19 cellular contexts compared by ENCODE assay signal in genomic region chr17:49278076-49278475, GRCh38. TPM values are rescaled to one million over a fixed set of nuclear protein-coding genes. Genes with fewer than 3 reads are reported as not detected.
"Had no signal": no experiment of that assay in that cellular context is flagged by ENCODE, and none has a peak within 500 bp of the region (broad histone marks: within the 10 kb centered on the region; RNA-seq: fewer than 3 reads in every experiment).

No MANE protein-coding gene starts in this region.

- ATAC-seq: activated CD4-positive, CD25-positive, alpha-beta regulatory T cell treated with anti-CD3 and anti-CD28 coated beads, Interleukin-2, amount 50 U/mL, for 24 hours; activated CD8-positive, alpha-beta T cell treated with anti-CD3 and anti-CD28 coated beads for 36 hours; activated T-cell treated with anti-CD3 and anti-CD28 coated beads, Interleukin-2, amount 50 U/mL, for 72 hours had no signal

- H3K9me3 Mint-ChIP-seq: activated CD8-positive, alpha-beta T cell treated with anti-CD3 and anti-CD28 coated beads for 36 hours; activated naive CD4-positive, alpha-beta T cell treated with anti-CD3 and anti-CD28 coated beads, Interleukin-2, amount 10 ng/mL, durations not matched to agents 7 days and 5 days; activated naive CD8-positive, alpha-beta T cell treated with anti-CD3 and anti-CD28 coated beads for 36 hours; activated T-cell treated with anti-CD3 and anti-CD28 coated beads, Interleukin-2, amount 50 U/mL, for 72 hours; activated T-helper 2 cell treated with anti-CD3 and anti-CD28 coated beads, Interferon-gamma antibody, Interleukin-2, Interleukin-4, amounts not matched to agents 10 μg/mL and 5 μg/mL and 100 μg/mL, durations not matched to agents 14 hours and 24 hours and 36 hours; T-helper 1 cell treated with Interleukin-12 subunit alpha and Interleukin-12 subunit beta and Interleukin-4 antibody, amounts not matched to agents 30 μg/mL and 1 μg/mL, for 36 hours had no signal

- H3K4me3 Mint-ChIP-seq: activated CD8-positive, alpha-beta T cell treated with anti-CD3 and anti-CD28 coated beads for 36 hours; activated naive CD4-positive, alpha-beta T cell treated with anti-CD3 and anti-CD28 coated beads, Interleukin-2, amount 10 ng/mL, durations not matched to agents 7 days and 5 days; activated naive CD8-positive, alpha-beta T cell treated with anti-CD3 and anti-CD28 coated beads for 36 hours; activated T-cell treated with anti-CD3 and anti-CD28 coated beads, Interleukin-2, amount 50 U/mL, for 72 hours; T-helper 1 cell treated with Interleukin-12 subunit alpha and Interleukin-12 subunit beta and Interleukin-4 antibody, amounts not matched to agents 30 μg/mL and 1 μg/mL, for 36 hours had no signal

- H3K27me3 Mint-ChIP-seq: activated CD8-positive, alpha-beta T cell treated with anti-CD3 and anti-CD28 coated beads for 36 hours; activated naive CD8-positive, alpha-beta T cell treated with anti-CD3 and anti-CD28 coated beads for 36 hours had no signal

- H3K4me1 Mint-ChIP-seq: activated naive CD4-positive, alpha-beta T cell treated with anti-CD3 and anti-CD28 coated beads, Interleukin-2, amount 10 ng/mL, durations not matched to agents 7 days and 5 days; activated naive CD8-positive, alpha-beta T cell treated with anti-CD3 and anti-CD28 coated beads for 36 hours had no signal

- H3K36me3 Mint-ChIP-seq: activated naive CD4-positive, alpha-beta T cell treated with anti-CD3 and anti-CD28 coated beads, Interleukin-2, amount 10 ng/mL, durations not matched to agents 7 days and 5 days; activated naive CD8-positive, alpha-beta T cell treated with anti-CD3 and anti-CD28 coated beads for 36 hours had no signal

- H3K27ac Mint-ChIP-seq: activated CD8-positive, alpha-beta T cell treated with anti-CD3 and anti-CD28 coated beads for 36 hours; activated naive CD4-positive, alpha-beta T cell treated with anti-CD3 and anti-CD28 coated beads, Interleukin-2, amount 10 ng/mL, durations not matched to agents 7 days and 5 days; activated naive CD8-positive, alpha-beta T cell treated with anti-CD3 and anti-CD28 coated beads for 36 hours; activated T-cell treated with anti-CD3 and anti-CD28 coated beads, Interleukin-2, amount 50 U/mL, for 72 hours; activated T-helper 2 cell treated with anti-CD3 and anti-CD28 coated beads, Interferon-gamma antibody, Interleukin-2, Interleukin-4, amounts not matched to agents 10 μg/mL and 5 μg/mL and 100 μg/mL, durations not matched to agents 14 hours and 24 hours and 36 hours; T-helper 1 cell treated with Interleukin-12 subunit alpha and Interleukin-12 subunit beta and Interleukin-4 antibody, amounts not matched to agents 30 μg/mL and 1 μg/mL, for 36 hours had no signal

- DNase-seq: activated CD4-positive, alpha-beta T cell treated with anti-CD3 and anti-CD28 coated beads for 4 hours; activated CD8-positive, alpha-beta memory T cell treated with anti-CD3 and anti-CD28 coated beads, Interleukin-2, amount 50 U/mL, for 4 hours; activated CD8-positive, alpha-beta T cell treated with anti-CD3 and anti-CD28 coated beads for 36 hours; activated gamma-delta T cell treated with Interleukin-2 at 50 U/mL for 16 hours; activated naive CD4-positive, alpha-beta T cell treated with anti-CD3 and anti-CD28 coated beads, Interleukin-2, amount 10 ng/mL, durations not matched to agents 7 days and 5 days; activated naive CD8-positive, alpha-beta T cell treated with anti-CD3 and anti-CD28 coated beads for 36 hours; activated T-cell treated with anti-CD3 and anti-CD28 coated beads, Interleukin-2, amount 50 U/mL, for 72 hours; caudate nucleus; Kasumi-1; NCI-H146; NCI-H187 treated with DMSO at 0.1 percent for 48 hours; NCI-H2081 treated with DMSO at 0.1 percent for 48 hours; NCI-H446; NCI-H524; PC-3; SHP77 treated with DMSO at 0.1 percent for 48 hours had no signal

RNA-seq across cellular contexts. Expression of gene PHOSPHO1, which starts 47.5 kb away (rescaled TPM):
- total RNA-seq: activated CD8-positive, alpha-beta T cell treated with anti-CD3 and anti-CD28 coated beads for 36 hours; activated naive CD8-positive, alpha-beta T cell treated with anti-CD3 and anti-CD28 coated beads for 36 hours; activated T-helper 2 cell treated with anti-CD3 and anti-CD28 coated beads, Interferon-gamma antibody, Interleukin-2, Interleukin-4, amounts not matched to agents 10 μg/mL and 5 μg/mL and 100 μg/mL, durations not matched to agents 14 hours and 24 hours and 36 hours had no signal
